ENCODE assay signal across 33 cellular contexts in the genomic region with DNA sequence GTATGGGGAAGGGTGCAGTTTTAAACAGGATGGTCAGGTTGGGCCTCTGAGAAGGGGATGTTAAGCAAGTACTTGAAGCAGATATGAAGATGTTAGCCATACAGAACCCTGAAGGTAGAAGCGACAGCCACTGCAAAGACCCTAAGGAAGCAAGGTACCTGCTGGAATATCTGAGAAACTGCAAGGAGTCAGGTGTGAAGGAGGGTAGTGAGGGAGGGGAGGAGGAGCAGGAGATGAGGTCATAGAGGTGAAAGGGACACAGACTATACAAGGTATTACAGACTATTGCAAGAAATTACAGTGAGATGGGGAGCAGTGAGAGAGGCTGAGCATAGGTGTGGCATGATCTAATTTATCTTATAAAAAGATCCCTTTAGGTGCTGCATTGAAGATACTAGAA. TPM values are rescaled to one million over a fixed set of nuclear protein-coding genes. Genes with fewer than 3 reads are reported as not detected.
"Had no signal": no experiment of that assay in that cellular context is flagged by ENCODE, and none has a peak within 500 bp of the region (broad histone marks: within the 10 kb centered on the region; RNA-seq: fewer than 3 reads in every experiment).

No MANE protein-coding gene starts in this region.

- H3K36me3 Mint-ChIP-seq: naive thymus-derived CD4-positive, alpha-beta T cell had no signal

- H3K9me3 ChIP-seq: esophagus squamous epithelium, gastrocnemius medialis, heart right ventricle, left lung, lower lobe of right lung had no signal

- H3K4me1 Mint-ChIP-seq: naive thymus-derived CD4-positive, alpha-beta T cell had no signal

- H3K36me3 ChIP-seq: esophagus squamous epithelium, gastrocnemius medialis, heart right ventricle, left lung, lower lobe of right lung had no signal

- H3K27ac Mint-ChIP-seq: naive thymus-derived CD4-positive, alpha-beta T cell had no signal

- H3K4me3 Mint-ChIP-seq: naive thymus-derived CD4-positive, alpha-beta T cell had no signal

- H3K4me1 ChIP-seq: esophagus squamous epithelium, gastrocnemius medialis, heart right ventricle, left lung, lower lobe of right lung had no signal

- ATAC-seq: esophagus mucosa; gastrocnemius medialis; heart right ventricle; left cardiac atrium; left lung; left ventricle myocardium superior; lower lobe of right lung; naive thymus-derived CD4-positive, alpha-beta T cell had no signal

- H3K27me3 ChIP-seq: esophagus squamous epithelium, gastrocnemius medialis, heart right ventricle, left lung had no signal

- DNase-seq: dermis blood vessel endothelial cell; dorsolateral prefrontal cortex; effector CD4-positive, alpha-beta T cell; effector memory CD4-positive, alpha-beta T cell; erythroblast; esophagus squamous epithelium; foreskin fibroblast; foreskin melanocyte; gastrocnemius medialis; glutamatergic neuron; head of caudate nucleus; heart right ventricle; hippocampal formation; left cardiac atrium; left lung; left ventricle myocardium superior; lower lobe of right lung; mesenchymal stem cell; midbrain; naive thymus-derived CD4-positive, alpha-beta T cell had no signal

- H3K27ac ChIP-seq: coronary artery, dorsolateral prefrontal cortex, epithelial cell of prostate, esophagus squamous epithelium, gastrocnemius medialis, heart right ventricle, left lung, lower lobe of right lung had no signal

- FAIRE-seq: colon, endometrium, islet of Langerhans, keratinocyte had no signal

- H3K27me3 Mint-ChIP-seq: naive thymus-derived CD4-positive, alpha-beta T cell had no signal

- H3K4me3 ChIP-seq: coronary artery, dorsolateral prefrontal cortex, esophagus squamous epithelium, gastrocnemius medialis, heart right ventricle, left lung, lower lobe of right lung had no signal

RNA-seq across cellular contexts. Expression of a gene that starts 22.2 kb away (rescaled TPM):
- total RNA-seq: dermis blood vessel endothelial cell; dorsolateral prefrontal cortex; esophagus mucosa; esophagus squamous epithelium; gastrocnemius medialis; glomerular endothelial cell; heart right ventricle; kidney epithelial cell; left cardiac atrium; left lung; left ventricle myocardium superior; lower leg skin; lower lobe of right lung; lung microvascular endothelial cell; mononuclear cell; mucosa of gallbladder; naive thymus-derived CD4-positive, alpha-beta T cell had no signal
- polyA plus RNA-seq: heart right ventricle; keratinocyte; naive thymus-derived CD4-positive, alpha-beta T cell had no signal

RNA-seq across cellular contexts. Expression of a gene that starts 50.1 kb away (rescaled TPM):
- total RNA-seq: dermis blood vessel endothelial cell; dorsolateral prefrontal cortex; esophagus mucosa; esophagus squamous epithelium; gastrocnemius medialis; glomerular endothelial cell; heart right ventricle; kidney epithelial cell; left cardiac atrium; left lung; left ventricle myocardium superior; lower leg skin; lower lobe of right lung; lung microvascular endothelial cell; mononuclear cell; mucosa of gallbladder; naive thymus-derived CD4-positive, alpha-beta T cell had no signal
- polyA plus RNA-seq: heart right ventricle; keratinocyte; naive thymus-derived CD4-positive, alpha-beta T cell had no signal
